1 cellular context compared by ENCODE assay signal in the genomic region with DNA sequence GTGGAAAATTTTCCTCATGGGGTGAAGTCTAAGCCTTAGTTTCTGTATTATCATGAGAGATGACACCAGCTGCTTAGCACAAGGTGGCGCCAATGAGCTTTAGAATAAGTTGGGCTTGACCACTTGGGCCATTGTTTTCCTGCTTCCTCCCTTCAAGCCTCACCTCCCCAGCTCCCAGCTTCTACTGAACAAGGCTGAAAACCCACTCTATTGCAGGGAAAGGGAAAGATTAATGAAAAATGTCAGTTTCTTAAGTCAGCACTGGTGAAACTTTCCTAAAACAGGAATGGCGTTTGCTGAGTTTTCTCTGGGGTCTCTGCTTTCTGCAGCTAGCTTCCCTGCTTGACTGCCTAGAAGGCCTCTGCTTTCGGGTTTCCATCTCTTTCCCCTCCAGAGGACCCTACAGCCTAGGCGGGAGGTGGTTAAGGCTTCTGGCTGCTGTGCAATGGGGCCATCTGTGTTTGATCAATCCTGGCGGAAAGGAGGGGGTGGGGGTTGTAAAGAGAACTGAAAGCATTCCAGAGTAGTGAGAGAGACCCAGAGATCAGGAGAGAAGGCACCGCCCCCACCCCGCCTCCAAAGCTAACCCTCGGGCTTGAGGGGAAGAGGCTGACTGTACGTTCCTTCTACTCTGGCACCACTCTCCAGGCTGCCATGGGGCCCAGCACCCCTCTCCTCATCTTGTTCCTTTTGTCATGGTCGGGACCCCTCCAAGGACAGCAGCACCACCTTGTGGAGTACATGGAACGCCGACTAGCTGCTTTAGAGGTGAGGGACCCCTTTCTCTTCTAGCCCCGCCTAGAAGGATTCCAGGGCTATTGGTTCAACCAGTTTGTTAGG.
TF ChIP-seq lines count a peak whose summit lies in the region.

A gene with protein sequence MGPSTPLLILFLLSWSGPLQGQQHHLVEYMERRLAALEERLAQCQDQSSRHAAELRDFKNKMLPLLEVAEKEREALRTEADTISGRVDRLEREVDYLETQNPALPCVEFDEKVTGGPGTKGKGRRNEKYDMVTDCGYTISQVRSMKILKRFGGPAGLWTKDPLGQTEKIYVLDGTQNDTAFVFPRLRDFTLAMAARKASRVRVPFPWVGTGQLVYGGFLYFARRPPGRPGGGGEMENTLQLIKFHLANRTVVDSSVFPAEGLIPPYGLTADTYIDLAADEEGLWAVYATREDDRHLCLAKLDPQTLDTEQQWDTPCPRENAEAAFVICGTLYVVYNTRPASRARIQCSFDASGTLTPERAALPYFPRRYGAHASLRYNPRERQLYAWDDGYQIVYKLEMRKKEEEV (plus strand): TSS at position 612 of the 840 bp plus-strand sequence. CDS start 43 bp downstream, at position 655.

TF ChIP-seq in HepG2, 621 proteins besides CTCF, POLR2A, EP300 and RAD21 (continued from another document):
- TF ChIP-seq ZNF350 (CRISPR knock-in tag; IDR thresholded peaks at IDR 0.05; ENCODE audit: borderline replicate concordance, low read depth) (0 out of 2 replicates have a peak, but pooled peaks have one; percentile 36), LCORL (IDR thresholded peaks at IDR 0.05) (no peak), LCORL (CRISPR knock-in tag; IDR thresholded peaks at IDR 0.05) (0 out of 2 replicates have a peak, but pooled peaks have one; percentile 61), CHCHD3 (CRISPR knock-in tag; IDR thresholded peaks at IDR 0.05) (no peak), XRCC5 (optimal IDR thresholded peaks at IDR 0.05; ENCODE audit: low read length) (peak; percentile 28), ELF3 (CRISPR knock-in tag; IDR thresholded peaks at IDR 0.05) (0 out of 2 replicates have a peak, but pooled peaks have one; percentile 12), PRMT3 (CRISPR knock-in tag; IDR thresholded peaks at IDR 0.05; ENCODE audit: borderline replicate concordance, low read depth) (no peak), THAP11 (CRISPR knock-in tag; IDR thresholded peaks at IDR 0.05) (0 out of 2 replicates have a peak, but pooled peaks have one; percentile 11), KDM5A (IDR thresholded peaks at IDR 0.05; ENCODE audit: borderline replicate concordance, low read length) (peak; percentile 29; the same call in 1 of the 2 replicates), SMC3 (IDR thresholded peaks at IDR 0.05; ENCODE audit: low read length) (peak; percentile 58; the same call in 1 of the 2 replicates), ZNF644 (CRISPR knock-in tag; IDR thresholded peaks at IDR 0.05; ENCODE audit: low read depth) (0 out of 2 replicates have a peak, but pooled peaks have one; percentile 9), RAD51 (IDR thresholded peaks at IDR 0.05; ENCODE audit: borderline replicate concordance) (no peak), ZNF547 (CRISPR knock-in tag; IDR thresholded peaks at IDR 0.05) (peak; percentile 46; the same call in 1 of the 2 replicates), CREB1 (IDR thresholded peaks at IDR 0.05) (no peak), CREB1 (CRISPR knock-in tag; IDR thresholded peaks at IDR 0.05) (0 out of 2 replicates have a peak, but pooled peaks have one; percentile 6), ZMYM4 (CRISPR knock-in tag; IDR thresholded peaks at IDR 0.05) (0 out of 2 replicates have a peak, but pooled peaks have one; percentile 32), EHMT2 (IDR thresholded peaks at IDR 0.05; ENCODE audit: borderline replicate concordance, low read depth, low read length) (peak; percentile 65; the same call in 1 of the 2 replicates), CHD2 (IDR thresholded peaks at IDR 0.05; ENCODE audit: low read depth, low read length) (no peak), ZNF225 (CRISPR knock-in tag; IDR thresholded peaks at IDR 0.05) (no peak), KDM2A (CRISPR knock-in tag; IDR thresholded peaks at IDR 0.05; ENCODE audit: borderline replicate concordance, low read depth) (peak; percentile 41; the same call in 1 of the 2 replicates), TCF7 (IDR thresholded peaks at IDR 0.05; ENCODE audit: low read depth) (peak; percentile 34; the same call in 1 of the 2 replicates), MEF2D (CRISPR knock-in tag; IDR thresholded peaks at IDR 0.05) (0 out of 2 replicates have a peak, but pooled peaks have one; percentile 34), MAZ (IDR thresholded peaks at IDR 0.05; ENCODE audit: borderline replicate concordance, low read depth, low read length) (peak; percentile 37; the same call in 1 of the 2 replicates), MAZ (CRISPR knock-in tag; IDR thresholded peaks at IDR 0.05; ENCODE audit: low read depth) (peak; percentile 16; the same call in 1 of the 2 replicates), STAG1 (CRISPR knock-in tag; IDR thresholded peaks at IDR 0.05) (peak; percentile 76), TEAD3 (CRISPR knock-in tag; optimal IDR thresholded peaks at IDR 0.05; ENCODE audit: borderline replicate concordance) (peak; percentile 64), MYNN (CRISPR knock-in tag; IDR thresholded peaks at IDR 0.05; ENCODE audit: low read depth) (no peak), RBAK (CRISPR knock-in tag; IDR thresholded peaks at IDR 0.05) (no peak)
- TF ChIP-seq, protein P1, sequence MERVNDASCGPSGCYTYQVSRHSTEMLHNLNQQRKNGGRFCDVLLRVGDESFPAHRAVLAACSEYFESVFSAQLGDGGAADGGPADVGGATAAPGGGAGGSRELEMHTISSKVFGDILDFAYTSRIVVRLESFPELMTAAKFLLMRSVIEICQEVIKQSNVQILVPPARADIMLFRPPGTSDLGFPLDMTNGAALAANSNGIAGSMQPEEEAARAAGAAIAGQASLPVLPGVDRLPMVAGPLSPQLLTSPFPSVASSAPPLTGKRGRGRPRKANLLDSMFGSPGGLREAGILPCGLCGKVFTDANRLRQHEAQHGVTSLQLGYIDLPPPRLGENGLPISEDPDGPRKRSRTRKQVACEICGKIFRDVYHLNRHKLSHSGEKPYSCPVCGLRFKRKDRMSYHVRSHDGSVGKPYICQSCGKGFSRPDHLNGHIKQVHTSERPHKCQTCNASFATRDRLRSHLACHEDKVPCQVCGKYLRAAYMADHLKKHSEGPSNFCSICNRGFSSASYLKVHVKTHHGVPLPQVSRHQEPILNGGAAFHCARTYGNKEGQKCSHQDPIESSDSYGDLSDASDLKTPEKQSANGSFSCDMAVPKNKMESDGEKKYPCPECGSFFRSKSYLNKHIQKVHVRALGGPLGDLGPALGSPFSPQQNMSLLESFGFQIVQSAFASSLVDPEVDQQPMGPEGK (CRISPR knock-in tag; IDR thresholded peaks at IDR 0.05), result 0 out of 2 replicates have a peak, but pooled peaks have one; percentile 14
- TF ChIP-seq, protein P2, sequence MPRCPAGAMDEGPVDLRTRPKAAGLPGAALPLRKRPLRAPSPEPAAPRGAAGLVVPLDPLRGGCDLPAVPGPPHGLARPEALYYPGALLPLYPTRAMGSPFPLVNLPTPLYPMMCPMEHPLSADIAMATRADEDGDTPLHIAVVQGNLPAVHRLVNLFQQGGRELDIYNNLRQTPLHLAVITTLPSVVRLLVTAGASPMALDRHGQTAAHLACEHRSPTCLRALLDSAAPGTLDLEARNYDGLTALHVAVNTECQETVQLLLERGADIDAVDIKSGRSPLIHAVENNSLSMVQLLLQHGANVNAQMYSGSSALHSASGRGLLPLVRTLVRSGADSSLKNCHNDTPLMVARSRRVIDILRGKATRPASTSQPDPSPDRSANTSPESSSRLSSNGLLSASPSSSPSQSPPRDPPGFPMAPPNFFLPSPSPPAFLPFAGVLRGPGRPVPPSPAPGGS (CRISPR knock-in tag; IDR thresholded peaks at IDR 0.05), result 0 out of 2 replicates have a peak, but pooled peaks have one; percentile 3
- TF ChIP-seq, protein P3, sequence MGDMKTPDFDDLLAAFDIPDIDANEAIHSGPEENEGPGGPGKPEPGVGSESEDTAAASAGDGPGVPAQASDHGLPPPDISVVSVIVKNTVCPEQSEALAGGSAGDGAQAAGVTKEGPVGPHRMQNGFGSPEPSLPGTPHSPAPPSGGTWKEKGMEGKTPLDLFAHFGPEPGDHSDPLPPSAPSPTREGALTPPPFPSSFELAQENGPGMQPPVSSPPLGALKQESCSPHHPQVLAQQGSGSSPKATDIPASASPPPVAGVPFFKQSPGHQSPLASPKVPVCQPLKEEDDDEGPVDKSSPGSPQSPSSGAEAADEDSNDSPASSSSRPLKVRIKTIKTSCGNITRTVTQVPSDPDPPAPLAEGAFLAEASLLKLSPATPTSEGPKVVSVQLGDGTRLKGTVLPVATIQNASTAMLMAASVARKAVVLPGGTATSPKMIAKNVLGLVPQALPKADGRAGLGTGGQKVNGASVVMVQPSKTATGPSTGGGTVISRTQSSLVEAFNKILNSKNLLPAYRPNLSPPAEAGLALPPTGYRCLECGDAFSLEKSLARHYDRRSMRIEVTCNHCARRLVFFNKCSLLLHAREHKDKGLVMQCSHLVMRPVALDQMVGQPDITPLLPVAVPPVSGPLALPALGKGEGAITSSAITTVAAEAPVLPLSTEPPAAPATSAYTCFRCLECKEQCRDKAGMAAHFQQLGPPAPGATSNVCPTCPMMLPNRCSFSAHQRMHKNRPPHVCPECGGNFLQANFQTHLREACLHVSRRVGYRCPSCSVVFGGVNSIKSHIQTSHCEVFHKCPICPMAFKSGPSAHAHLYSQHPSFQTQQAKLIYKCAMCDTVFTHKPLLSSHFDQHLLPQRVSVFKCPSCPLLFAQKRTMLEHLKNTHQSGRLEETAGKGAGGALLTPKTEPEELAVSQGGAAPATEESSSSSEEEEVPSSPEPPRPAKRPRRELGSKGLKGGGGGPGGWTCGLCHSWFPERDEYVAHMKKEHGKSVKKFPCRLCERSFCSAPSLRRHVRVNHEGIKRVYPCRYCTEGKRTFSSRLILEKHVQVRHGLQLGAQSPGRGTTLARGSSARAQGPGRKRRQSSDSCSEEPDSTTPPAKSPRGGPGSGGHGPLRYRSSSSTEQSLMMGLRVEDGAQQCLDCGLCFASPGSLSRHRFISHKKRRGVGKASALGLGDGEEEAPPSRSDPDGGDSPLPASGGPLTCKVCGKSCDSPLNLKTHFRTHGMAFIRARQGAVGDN (CRISPR knock-in tag; IDR thresholded peaks at IDR 0.05), result peak; percentile 37
- TF ChIP-seq, protein P4, sequence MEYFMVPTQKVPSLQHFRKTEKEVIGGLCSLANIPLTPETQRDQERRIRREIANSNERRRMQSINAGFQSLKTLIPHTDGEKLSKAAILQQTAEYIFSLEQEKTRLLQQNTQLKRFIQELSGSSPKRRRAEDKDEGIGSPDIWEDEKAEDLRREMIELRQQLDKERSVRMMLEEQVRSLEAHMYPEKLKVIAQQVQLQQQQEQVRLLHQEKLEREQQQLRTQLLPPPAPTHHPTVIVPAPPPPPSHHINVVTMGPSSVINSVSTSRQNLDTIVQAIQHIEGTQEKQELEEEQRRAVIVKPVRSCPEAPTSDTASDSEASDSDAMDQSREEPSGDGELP (IDR thresholded peaks at IDR 0.05; ENCODE audit: borderline replicate concordance, low read depth), result peak; percentile 19; the same call in 1 of the 2 replicates
- TF ChIP-seq, protein P5, sequence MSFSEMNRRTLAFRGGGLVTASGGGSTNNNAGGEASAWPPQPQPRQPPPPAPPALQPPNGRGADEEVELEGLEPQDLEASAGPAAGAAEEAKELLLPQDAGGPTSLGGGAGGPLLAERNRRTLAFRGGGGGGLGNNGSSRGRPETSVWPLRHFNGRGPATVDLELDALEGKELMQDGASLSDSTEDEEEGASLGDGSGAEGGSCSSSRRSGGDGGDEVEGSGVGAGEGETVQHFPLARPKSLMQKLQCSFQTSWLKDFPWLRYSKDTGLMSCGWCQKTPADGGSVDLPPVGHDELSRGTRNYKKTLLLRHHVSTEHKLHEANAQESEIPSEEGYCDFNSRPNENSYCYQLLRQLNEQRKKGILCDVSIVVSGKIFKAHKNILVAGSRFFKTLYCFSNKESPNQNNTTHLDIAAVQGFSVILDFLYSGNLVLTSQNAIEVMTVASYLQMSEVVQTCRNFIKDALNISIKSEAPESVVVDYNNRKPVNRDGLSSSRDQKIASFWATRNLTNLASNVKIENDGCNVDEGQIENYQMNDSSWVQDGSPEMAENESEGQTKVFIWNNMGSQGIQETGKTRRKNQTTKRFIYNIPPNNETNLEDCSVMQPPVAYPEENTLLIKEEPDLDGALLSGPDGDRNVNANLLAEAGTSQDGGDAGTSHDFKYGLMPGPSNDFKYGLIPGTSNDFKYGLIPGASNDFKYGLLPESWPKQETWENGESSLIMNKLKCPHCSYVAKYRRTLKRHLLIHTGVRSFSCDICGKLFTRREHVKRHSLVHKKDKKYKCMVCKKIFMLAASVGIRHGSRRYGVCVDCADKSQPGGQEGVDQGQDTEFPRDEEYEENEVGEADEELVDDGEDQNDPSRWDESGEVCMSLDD (CRISPR knock-in tag; IDR thresholded peaks at IDR 0.05; ENCODE audit: borderline replicate concordance), result no peak
- TF ChIP-seq, protein P6, sequence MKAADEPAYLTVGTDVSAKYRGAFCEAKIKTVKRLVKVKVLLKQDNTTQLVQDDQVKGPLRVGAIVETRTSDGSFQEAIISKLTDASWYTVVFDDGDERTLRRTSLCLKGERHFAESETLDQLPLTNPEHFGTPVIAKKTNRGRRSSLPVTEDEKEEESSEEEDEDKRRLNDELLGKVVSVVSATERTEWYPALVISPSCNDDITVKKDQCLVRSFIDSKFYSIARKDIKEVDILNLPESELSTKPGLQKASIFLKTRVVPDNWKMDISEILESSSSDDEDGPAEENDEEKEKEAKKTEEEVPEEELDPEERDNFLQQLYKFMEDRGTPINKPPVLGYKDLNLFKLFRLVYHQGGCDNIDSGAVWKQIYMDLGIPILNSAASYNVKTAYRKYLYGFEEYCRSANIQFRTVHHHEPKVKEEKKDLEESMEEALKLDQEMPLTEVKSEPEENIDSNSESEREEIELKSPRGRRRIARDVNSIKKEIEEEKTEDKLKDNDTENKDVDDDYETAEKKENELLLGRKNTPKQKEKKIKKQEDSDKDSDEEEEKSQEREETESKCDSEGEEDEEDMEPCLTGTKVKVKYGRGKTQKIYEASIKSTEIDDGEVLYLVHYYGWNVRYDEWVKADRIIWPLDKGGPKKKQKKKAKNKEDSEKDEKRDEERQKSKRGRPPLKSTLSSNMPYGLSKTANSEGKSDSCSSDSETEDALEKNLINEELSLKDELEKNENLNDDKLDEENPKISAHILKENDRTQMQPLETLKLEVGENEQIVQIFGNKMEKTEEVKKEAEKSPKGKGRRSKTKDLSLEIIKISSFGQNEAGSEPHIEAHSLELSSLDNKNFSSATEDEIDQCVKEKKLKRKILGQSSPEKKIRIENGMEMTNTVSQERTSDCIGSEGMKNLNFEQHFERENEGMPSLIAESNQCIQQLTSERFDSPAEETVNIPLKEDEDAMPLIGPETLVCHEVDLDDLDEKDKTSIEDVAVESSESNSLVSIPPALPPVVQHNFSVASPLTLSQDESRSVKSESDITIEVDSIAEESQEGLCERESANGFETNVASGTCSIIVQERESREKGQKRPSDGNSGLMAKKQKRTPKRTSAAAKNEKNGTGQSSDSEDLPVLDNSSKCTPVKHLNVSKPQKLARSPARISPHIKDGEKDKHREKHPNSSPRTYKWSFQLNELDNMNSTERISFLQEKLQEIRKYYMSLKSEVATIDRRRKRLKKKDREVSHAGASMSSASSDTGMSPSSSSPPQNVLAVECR (CRISPR knock-in tag; IDR thresholded peaks at IDR 0.05; ENCODE audit: borderline replicate concordance), result peak; percentile 24; the same call in 1 of the 2 replicates
- TF ChIP-seq, protein P7, sequence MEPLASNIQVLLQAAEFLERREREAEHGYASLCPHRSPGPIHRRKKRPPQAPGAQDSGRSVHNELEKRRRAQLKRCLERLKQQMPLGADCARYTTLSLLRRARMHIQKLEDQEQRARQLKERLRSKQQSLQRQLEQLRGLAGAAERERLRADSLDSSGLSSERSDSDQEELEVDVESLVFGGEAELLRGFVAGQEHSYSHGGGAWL (CRISPR knock-in tag; IDR thresholded peaks at IDR 0.05), result 0 out of 2 replicates have a peak, but pooled peaks have one; percentile 23
